8 cellular contexts compared by ENCODE assay signal in genomic region chr12:98593351-98594049, GRCh38. TPM values are rescaled to one million over a fixed set of nuclear protein-coding genes. Genes with fewer than 3 reads are reported as not detected.
DNase-seq lines count a peak whose midpoint lies in the region; ATAC-seq, FAIRE-seq and TF ChIP-seq lines count a peak whose summit lies in the region.

SLC25A3 (plus strand) TSS chr12:98593686; CDS start chr12:98593979, 293 bp downstream.

- H3K27ac ChIP-seq in angular gyrus (ENCODE audit: low read depth, low read length) (peak within 1 kb of the TSS; percentile 91), psoas muscle (peak within 1 kb of the TSS; percentile 98)

- no peak for TF ChIP-seq CTCF in psoas muscle (IDR thresholded peaks at IDR 0.05)

- ATAC-seq in GM18498 (IDR thresholded peaks at IDR 0.05; ENCODE audit: unreplicated experiment): peak; percentile 99
- ATAC-seq in HG02938 (IDR thresholded peaks at IDR 0.05; ENCODE audit: unreplicated experiment): peak; percentile 98
- ATAC-seq in left ventricle myocardium superior: peak; percentile 99
- ATAC-seq in psoas muscle: peak; percentile 97 to 99 (median 99)

- no peak for FAIRE-seq in urothelium cell line (lab: Jason Lieb, UNC)

- DNase-seq in NCI-H187 (lab: John Stamatoyannopoulos, UW): peak; percentile 98
- DNase-seq in T-helper 2 cell: peak; percentile 87 to 99 (median 91)
- peak; percentile 98 for DNase-seq in left ventricle myocardium superior
- peak; percentile 95 to 99 for DNase-seq in psoas muscle
- DNase-seq in urothelium cell line (ENCODE audit: low spot score): peak; percentile 93

- H3K9me3 ChIP-seq in psoas muscle: no peaks in the 10 kb centered on the region

- peaks cover 22% of the 10 kb centered on the region for H3K4me1 ChIP-seq in psoas muscle

- intact Hi-C loops in left ventricle myocardium superior (cut with micrococcal nuclease) (loop anchor here (10.0 kb wide), 1 partner anchor 51 kb away; the partner anchor contains the start of genes APAF1 and IKBIP), psoas muscle (cut with DNase I) (loop anchor here (2.0 to 5.0 kb wide), 3 partner anchors 51 to 91 kb away; partner anchors contain the start of genes APAF1 (in 2 of the 2) and IKBIP (in 1 of the 2))

- H3K27me3 ChIP-seq in psoas muscle (ENCODE audit: insufficient read depth in 3 of 3, low read length in 2 of 3): no peaks in the 10 kb centered on the region

- H3K36me3 ChIP-seq in psoas muscle (ENCODE audit: insufficient read depth in 1 of 2, low read depth in 1 of 2): peaks cover 6 to 34% of the 10 kb centered on the region in 2 donors

- WGBS in psoas muscle, 3 donors: 0 to 1% (median 0%) methylated on average over 61 to 67 of the region's 67 CpGs

- peak within 1 kb of the TSS; percentile 98 for H3K4me3 ChIP-seq in psoas muscle

RNA-seq across cellular contexts. Expression of gene SLC25A3, which starts in this region (rescaled TPM):
- total RNA-seq in left ventricle myocardium superior: 1,843 TPM
- 1,000 to 10,000 TPM in 2 of 4 donors, 100 to 1,000 TPM in 2; 665 to 1,243 (median 857) TPM for total RNA-seq in psoas muscle
- 1,000 to 10,000 TPM; 1,136 to 2,071 (median 1,328) TPM for polyA plus RNA-seq in psoas muscle

Comparison
In these comparisons a context has a peak if more than half of its experiments do, and no peak if none do; other contexts are left out.
1. Peak in every context shown above with its lines: DNase-seq, ATAC-seq, H3K4me3 ChIP-seq and H3K27ac ChIP-seq.